In genomic region chr15:66497502-66498455, GRCh38 we compare ENCODE assay signal across 8 cellular contexts. TPM values are rescaled to one million over a fixed set of nuclear protein-coding genes. Genes with fewer than 3 reads are reported as not detected.
DNase-seq lines count a peak whose midpoint lies in the region; ATAC-seq and TF ChIP-seq lines count a peak whose summit lies in the region.

A gene with protein sequence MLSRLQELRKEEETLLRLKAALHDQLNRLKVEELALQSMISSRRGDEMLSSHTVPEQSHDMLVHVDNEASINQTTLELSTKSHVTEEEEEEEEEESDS (minus strand): TSS chr15:66497762. CDS start chr15:66497731, 31 bp downstream.

- TF ChIP-seq CTCF in GM12874 (IDR thresholded peaks at IDR 0.05; ENCODE audit: insufficient read depth, low read depth, low read length) (peak; percentile 93), heart left ventricle (IDR thresholded peaks at IDR 0.05) (peak; percentile 96 to 100 (median 99)), upper lobe of right lung (IDR thresholded peaks at IDR 0.05) (peak; percentile 99)

- peak within 1 kb of the TSS; percentile 94 to 97 for H3K27ac Mint-ChIP-seq in T-cell

- peaks cover 56% of the 10 kb centered on the region for H3K36me3 Mint-ChIP-seq in T-cell

- no peaks in the 10 kb centered on the region for H3K9me3 Mint-ChIP-seq in T-cell

- H3K4me3 Mint-ChIP-seq in T-cell = peak within 1 kb of the TSS; percentile 93 to 97 (median 96)

- H3K4me1 Mint-ChIP-seq in T-cell = peaks cover 62 to 66% (median 62%) of the 10 kb centered on the region in 3 donors

- H3K9me3 ChIP-seq in heart left ventricle = no peaks in the 10 kb centered on the region
- no peaks in the 10 kb centered on the region for H3K9me3 ChIP-seq in upper lobe of right lung

- peak in 1 of 2 donors; percentile 66 for TF ChIP-seq POLR2A in heart left ventricle (IDR thresholded peaks at IDR 0.05)

- ATAC-seq in HG02763 (IDR thresholded peaks at IDR 0.05; ENCODE audit: unreplicated experiment) = peak; percentile 87
- peak; percentile 90 to 93 (median 92) for ATAC-seq in T-cell (replicated peaks in 1 of 4)
- ATAC-seq in heart left ventricle = peak; percentile 95 to 99 (median 96)
- peak; percentile 99 for ATAC-seq in upper lobe of right lung

- intact Hi-C loops in heart left ventricle (cut with DNase I) = loop anchor here (1.0 to 10.0 kb wide), 8 partner anchors 110 to 205 kb away; partner anchors contain the start of genes MAP2K1 (in 9 of the 10), TIPIN (in 3 of the 10) and DIS3L (in 1 of the 10)
- intact Hi-C loops in posterior vena cava (cut with DNase I) = loop anchor here (5.0 kb wide), 1 partner anchor 110 kb away; the partner anchor contains the start of gene MAP2K1 (in 2 of the 2)
- intact Hi-C loops in upper lobe of right lung (cut with DNase I) = loop anchor here (5.0 kb wide), 1 partner anchor 110 kb away; the partner anchor contains the start of gene MAP2K1

- peak within 1 kb of the TSS; percentile 85 for H3K27ac ChIP-seq in adipose tissue (ENCODE audit: low read depth, low read length)
- H3K27ac ChIP-seq in heart left ventricle = peak within 1 kb of the TSS; percentile 55 to 92 (median 85)
- peak within 1 kb of the TSS; percentile 93 for H3K27ac ChIP-seq in upper lobe of right lung

- H3K4me3 ChIP-seq in heart left ventricle (peak within 1 kb of the TSS; percentile 58 to 97 (median 88)), upper lobe of right lung (peak within 1 kb of the TSS; percentile 84)

- CTCF ChIA-PET in T-cell (lab: Charles Lee) = interaction anchor here (0.6 to 3.6 kb wide), 18 partner anchors 8 to 990 kb away, joined by 3 to 40 read pairs (median 5); partner anchors contain the start of genes DIS3L (in 1 of the 2), MAP2K1 (in 1 of the 2) and TIPIN (in 1 of the 2)

- H3K36me3 ChIP-seq in heart left ventricle (peaks cover 0 to 84% (median 79%) of the 10 kb centered on the region in 9 donors), upper lobe of right lung (peaks cover 77% of the 10 kb centered on the region)

- peak; percentile 65 for DNase-seq in NCI-H1417 treated with DMSO at 0.1 percent for 48 hours (lab: John Stamatoyannopoulos, UW)
- peak; percentile 94 to 99 (median 97) for DNase-seq in T-cell
- DNase-seq in heart left ventricle = peak; percentile 96 to 98 (median 98)
- peak; percentile 99 for DNase-seq in posterior vena cava (ENCODE audit: low spot score)
- DNase-seq in upper lobe of right lung = peak; percentile 99

- POLR2A ChIA-PET in T-cell (lab: Charles Lee) = interaction anchor here (0.5 to 0.9 kb wide), 3 partner anchors 109 to 210 kb away, joined by 3 read pairs; no protein-coding TSS in a partner anchor

- H3K4me1 ChIP-seq in heart left ventricle = peaks cover 4 to 53% (median 23%) of the 10 kb centered on the region in 12 donors
- H3K4me1 ChIP-seq in upper lobe of right lung = peaks cover 35% of the 10 kb centered on the region

- H3K27me3 ChIP-seq in heart left ventricle (no peaks in the 10 kb centered on the region), upper lobe of right lung (no peaks in the 10 kb centered on the region)

- 6 to 10% (median 8%) methylated on average over 42 to 43 of the region's 43 CpGs for WGBS in adipose tissue, 3 donors
- 6 to 9% (median 7%) methylated on average over 35 to 43 of the region's 43 CpGs for WGBS in heart left ventricle, 4 donors

- no peaks in the 10 kb centered on the region for H3K27me3 Mint-ChIP-seq in T-cell

RNA-seq across cellular contexts. Expression of the gene that starts here (rescaled TPM):
- total RNA-seq in T-cell (10 to 100 TPM; 23.4 to 37.5 (median 34.0) TPM), heart left ventricle (10 to 100 TPM; 25.4 to 38.6 (median 28.3) TPM), posterior vena cava (10 to 100 TPM; 19.5 to 26.2 TPM), upper lobe of right lung (29.9 TPM)
- polyA plus RNA-seq in adipose tissue (10 to 100 TPM; 15.4 to 34.9 (median 25.9) TPM), heart left ventricle (10 to 100 TPM; 30.0 to 59.5 TPM)

Comparison
In these comparisons a context has a peak if more than half of its experiments do, and no peak if none do; other contexts are left out.
1. Peak in every context shown above with its lines: DNase-seq, ATAC-seq, H3K4me3 ChIP-seq and H3K27ac ChIP-seq.